ENCODE assay signal across 26 cellular contexts in genomic region chr2:219517954-219518778, GRCh38. TPM values are rescaled to one million over a fixed set of nuclear protein-coding genes. Genes with fewer than 3 reads are reported as not detected.
"Had no signal": no experiment of that assay in that cellular context is flagged by ENCODE, and none has a peak within 500 bp of the region (broad histone marks: within the 10 kb centered on the region; RNA-seq: fewer than 3 reads in every experiment).

No MANE protein-coding gene starts in this region.

- H3K9me3 ChIP-seq: sigmoid colon, spleen, testis, upper lobe of right lung had no signal

- H3K4me3 Mint-ChIP-seq: activated B cell treated with CpG ODN at 0.5 μM for 24 hours; activated CD4-positive, alpha-beta memory T cell treated with anti-CD3 and anti-CD28 coated beads for 36 hours; activated naive CD8-positive, alpha-beta T cell treated with anti-CD3 and anti-CD28 coated beads for 36 hours; activated T-helper 17 cell treated with anti-CD3 and anti-CD28 coated beads, Interleukin-2, amount 50 U/mL, for 72 hours; naive thymus-derived CD8-positive, alpha-beta T cell; stimulated activated memory B cell treated with anti-CD40 and anti-IgM and Interleukin-4, amounts not matched to agents 10 μg/mL and 1 μg/mL and 100 μg/mL, for 72 hours had no signal

- H3K27ac Mint-ChIP-seq: activated B cell treated with CpG ODN at 0.5 μM for 24 hours; activated CD4-positive, alpha-beta memory T cell treated with anti-CD3 and anti-CD28 coated beads for 36 hours; activated naive CD8-positive, alpha-beta T cell treated with anti-CD3 and anti-CD28 coated beads for 36 hours; activated T-helper 17 cell treated with anti-CD3 and anti-CD28 coated beads, Interleukin-2, amount 50 U/mL, for 72 hours; stimulated activated memory B cell treated with anti-CD40 and anti-IgM and Interleukin-4, amounts not matched to agents 10 μg/mL and 1 μg/mL and 100 μg/mL, for 72 hours had no signal

- H3K27me3 ChIP-seq: testis had no signal

- H3K27ac ChIP-seq: brain microvascular endothelial cell, dorsolateral prefrontal cortex, epithelial cell of prostate, hepatocyte, sigmoid colon, spleen, testis, upper lobe of right lung had no signal

- H3K4me2 ChIP-seq: hepatocyte had no signal

- H3K36me3 Mint-ChIP-seq: activated CD4-positive, alpha-beta memory T cell treated with anti-CD3 and anti-CD28 coated beads for 36 hours; activated naive CD8-positive, alpha-beta T cell treated with anti-CD3 and anti-CD28 coated beads for 36 hours; stimulated activated memory B cell treated with anti-CD40 and anti-IgM and Interleukin-4, amounts not matched to agents 10 μg/mL and 1 μg/mL and 100 μg/mL, for 72 hours had no signal

- DNase-seq: activated B cell treated with CpG ODN at 0.5 μM for 24 hours; activated CD4-positive, alpha-beta memory T cell treated with anti-CD3 and anti-CD28 coated beads for 36 hours; activated CD4-positive, alpha-beta T cell treated with anti-CD3 and anti-CD28 coated beads for 4 hours; activated naive CD4-positive, alpha-beta T cell; activated naive CD8-positive, alpha-beta T cell treated with anti-CD3 and anti-CD28 coated beads for 36 hours; amygdala; brain microvascular endothelial cell; central memory CD4-positive, alpha-beta T cell; dorsolateral prefrontal cortex; foreskin fibroblast; left cardiac atrium; mesenchymal stem cell; naive thymus-derived CD8-positive, alpha-beta T cell; nucleus accumbens; posterior cingulate gyrus; sigmoid colon; spleen; stimulated activated CD4-positive, alpha-beta T cell treated with anti-CD3 and anti-CD28 coated beads, Interleukin-4, amount 100 ng/mL, for 4 hours; testis; upper lobe of right lung had no signal

- H3K36me3 ChIP-seq: brain microvascular endothelial cell, sigmoid colon, spleen, upper lobe of right lung had no signal

- H2AFZ ChIP-seq: hepatocyte had no signal

- H3K79me2 ChIP-seq: hepatocyte had no signal

- H3K4me3 ChIP-seq: hepatocyte, sigmoid colon, spleen, testis, upper lobe of right lung had no signal

- H3K9me3 Mint-ChIP-seq: activated B cell treated with CpG ODN at 0.5 μM for 24 hours; activated CD4-positive, alpha-beta memory T cell treated with anti-CD3 and anti-CD28 coated beads for 36 hours; activated naive CD8-positive, alpha-beta T cell treated with anti-CD3 and anti-CD28 coated beads for 36 hours; activated T-helper 17 cell treated with anti-CD3 and anti-CD28 coated beads, Interleukin-2, amount 50 U/mL, for 72 hours; stimulated activated memory B cell treated with anti-CD40 and anti-IgM and Interleukin-4, amounts not matched to agents 10 μg/mL and 1 μg/mL and 100 μg/mL, for 72 hours had no signal

RNA-seq across cellular contexts. Expression of gene ASIC4, which starts 3.9 kb away (rescaled TPM):
- total RNA-seq: activated B cell treated with CpG ODN at 0.5 μM for 24 hours; activated naive CD8-positive, alpha-beta T cell treated with anti-CD3 and anti-CD28 coated beads for 36 hours; glomerular endothelial cell; hepatocyte; renal cortical epithelial cell had no signal
- polyA plus RNA-seq: hepatocyte; naive thymus-derived CD8-positive, alpha-beta T cell had no signal

RNA-seq across cellular contexts. Expression of gene OBSL1, which starts 53.2 kb away (rescaled TPM):
- total RNA-seq: activated B cell treated with CpG ODN at 0.5 μM for 24 hours had no signal
- polyA plus RNA-seq: naive thymus-derived CD8-positive, alpha-beta T cell had no signal
